16 cellular contexts compared by ENCODE assay signal in the genomic region with DNA sequence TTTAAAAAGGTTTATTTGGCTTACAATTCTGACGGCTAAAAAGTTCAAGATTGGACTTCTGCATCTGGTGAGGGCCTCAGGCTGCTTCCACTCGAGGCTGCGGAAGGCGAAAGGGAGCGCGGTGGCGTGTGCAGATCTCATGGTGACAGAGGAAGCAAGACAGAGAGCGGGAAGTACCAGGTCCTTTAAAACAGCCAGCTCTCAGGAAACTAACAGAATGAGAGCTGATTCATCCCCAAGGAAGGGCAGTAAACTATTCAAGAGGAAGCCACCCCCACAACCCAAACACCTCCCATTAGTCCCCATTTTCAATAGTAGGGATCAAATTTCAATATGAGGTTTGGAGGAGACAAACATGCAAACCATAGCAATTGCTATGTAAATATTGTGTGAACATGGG.
A peak's percentile ranks its signal among the peaks of the same experiment; 100 is the strongest.
DNase-seq lines count a peak whose midpoint lies in the region; ATAC-seq, FAIRE-seq and TF ChIP-seq lines count a peak whose summit lies in the region.
"Had no signal": no experiment of that assay in that cellular context is flagged by ENCODE, and none has a peak within 500 bp of the region (broad histone marks: within the 10 kb centered on the region; RNA-seq: fewer than 3 reads in every experiment).

No MANE protein-coding gene starts in this region.

- H3K36me3 ChIP-seq in endodermal cell (ENCODE audit: control insufficient read depth, insufficient read depth, low read length): no peaks in the 10 kb centered on the region
- H3K36me3 ChIP-seq: BLaER1 treated with 17β-estradiol and CSF1 and Interleukin-3, amounts not matched to agents 10 nM and 100 nM had no signal

- no peaks in the 10 kb centered on the region for H3K4me1 ChIP-seq in endodermal cell (ENCODE audit: control insufficient read depth, insufficient read depth, low read length)
- H3K4me1 ChIP-seq: BLaER1 treated with 17β-estradiol and CSF1 and Interleukin-3, amounts not matched to agents 10 nM and 100 nM had no signal

- peaks cover 6% of the 10 kb centered on the region for H3K9me3 ChIP-seq in endodermal cell (ENCODE audit: control insufficient read depth, low read length)
- H3K9me3 ChIP-seq: BLaER1 treated with 17β-estradiol and CSF1 and Interleukin-3, amounts not matched to agents 10 nM and 100 nM had no signal

- no peak for TF ChIP-seq POLR2A in H54 (IDR thresholded peaks at IDR 0.05; ENCODE audit: low read depth, low read length)

- no peak for FAIRE-seq in H54 (lab: Jason Lieb, UNC)

- no peak overlapping the region for H3K9ac ChIP-seq in endodermal cell (ENCODE audit: extremely low read depth, low read length, poor library complexity, severe bottlenecking)
- H3K9ac ChIP-seq: BLaER1 treated with 17β-estradiol and CSF1 and Interleukin-3, amounts not matched to agents 10 nM and 100 nM; KMS-11 had no signal

- H3K27ac Mint-ChIP-seq in endodermal cell (peak overlapping the region; percentile 57), nephron progenitor cell (peak overlapping the region; percentile 77)

- H3K27ac ChIP-seq in endodermal cell (ENCODE audit: low read depth, low read length): no peak overlapping the region
- H3K27ac ChIP-seq: BLaER1 treated with 17β-estradiol and CSF1 and Interleukin-3, amounts not matched to agents 10 nM and 100 nM; KMS-11; PC-9 had no signal

- H3K4me1 Mint-ChIP-seq in endodermal cell (no peaks in the 10 kb centered on the region), nephron progenitor cell (no peaks in the 10 kb centered on the region)

- no peaks in the 10 kb centered on the region for H3K9me3 Mint-ChIP-seq in endodermal cell
- no peaks in the 10 kb centered on the region for H3K9me3 Mint-ChIP-seq in nephron progenitor cell

- H3K4me3 ChIP-seq in endodermal cell (ENCODE audit: low read length): no peak overlapping the region
- H3K4me3 ChIP-seq: BLaER1 treated with 17β-estradiol and CSF1 and Interleukin-3, amounts not matched to agents 10 nM and 100 nM; PC-9 had no signal

- 97 to 100% methylated on average over 2 to 8 of the region's 8 CpGs for WGBS in endodermal cell (ENCODE audit: insufficient coverage in 1 of 2, insufficient read length in 1 of 2), 2 experiments

- peak; percentile 6 for DNase-seq in H54 (ENCODE audit: insufficient read length, low spot score)
- DNase-seq in M059J (ENCODE audit: low read depth): peak; percentile 56
- DNase-seq in endodermal cell: no peak
- DNase-seq in nephron progenitor cell: no peak
- DNase-seq in NCI-H226: no peak
- DNase-seq in epidermal melanocyte (ENCODE audit: insufficient read length, low spot score): no peak
- no peak for DNase-seq in activated CD4-positive, alpha-beta T cell treated with anti-CD3 and anti-CD28 coated beads, Interleukin-2, amount 50 U/mL, for 1 hour
- DNase-seq: DMS 273 treated with DMSO at 0.1 percent for 48 hours, NCI-H1105 treated with DMSO at 0.1 percent for 48 hours, NCI-H1930, NCI-H526 treated with DMSO at 0.1 percent for 48 hours, PC-9, T-helper 1 cell had no signal

- H3K4me3 Mint-ChIP-seq in endodermal cell (no peak overlapping the region), nephron progenitor cell (no peak overlapping the region)

- no peaks in the 10 kb centered on the region for H3K27me3 ChIP-seq in endodermal cell (ENCODE audit: control insufficient read depth, insufficient read depth, low read length, poor library complexity, severe bottlenecking)
- H3K27me3 ChIP-seq: BLaER1 treated with 17β-estradiol and CSF1 and Interleukin-3, amounts not matched to agents 10 nM and 100 nM had no signal

- H3K27me3 Mint-ChIP-seq in endodermal cell (ENCODE audit: insufficient read depth) (no peaks in the 10 kb centered on the region), nephron progenitor cell (ENCODE audit: low read depth, poor library complexity) (peaks cover 3% of the 10 kb centered on the region)

- H3K36me3 Mint-ChIP-seq in endodermal cell (ENCODE audit: low read depth) (no peaks in the 10 kb centered on the region), nephron progenitor cell (ENCODE audit: low read depth) (no peaks in the 10 kb centered on the region)

- no peak for ATAC-seq in GM21737 (IDR thresholded peaks at IDR 0.05; ENCODE audit: unreplicated experiment)

- TF ChIP-seq CTCF in endodermal cell (conservative IDR thresholded peaks at IDR 0.05): no peak
- TF ChIP-seq CTCF in nephron progenitor cell (IDR thresholded peaks at IDR 0.05): no peak

Comparison
In these comparisons a context has a peak if more than half of its experiments do, and no peak if none do; other contexts are left out.
1. DNase-seq: peak in H54 (single experiment) and M059J (single experiment); none in endodermal cell (single experiment), nephron progenitor cell (single experiment), NCI-H226 (single experiment), epidermal melanocyte (single experiment) and activated CD4-positive, alpha-beta T cell treated with anti-CD3 and anti-CD28 coated beads, Interleukin-2, amount 50 U/mL, for 1 hour (single experiment).